9 cellular contexts compared by ENCODE assay signal in the genomic region with DNA sequence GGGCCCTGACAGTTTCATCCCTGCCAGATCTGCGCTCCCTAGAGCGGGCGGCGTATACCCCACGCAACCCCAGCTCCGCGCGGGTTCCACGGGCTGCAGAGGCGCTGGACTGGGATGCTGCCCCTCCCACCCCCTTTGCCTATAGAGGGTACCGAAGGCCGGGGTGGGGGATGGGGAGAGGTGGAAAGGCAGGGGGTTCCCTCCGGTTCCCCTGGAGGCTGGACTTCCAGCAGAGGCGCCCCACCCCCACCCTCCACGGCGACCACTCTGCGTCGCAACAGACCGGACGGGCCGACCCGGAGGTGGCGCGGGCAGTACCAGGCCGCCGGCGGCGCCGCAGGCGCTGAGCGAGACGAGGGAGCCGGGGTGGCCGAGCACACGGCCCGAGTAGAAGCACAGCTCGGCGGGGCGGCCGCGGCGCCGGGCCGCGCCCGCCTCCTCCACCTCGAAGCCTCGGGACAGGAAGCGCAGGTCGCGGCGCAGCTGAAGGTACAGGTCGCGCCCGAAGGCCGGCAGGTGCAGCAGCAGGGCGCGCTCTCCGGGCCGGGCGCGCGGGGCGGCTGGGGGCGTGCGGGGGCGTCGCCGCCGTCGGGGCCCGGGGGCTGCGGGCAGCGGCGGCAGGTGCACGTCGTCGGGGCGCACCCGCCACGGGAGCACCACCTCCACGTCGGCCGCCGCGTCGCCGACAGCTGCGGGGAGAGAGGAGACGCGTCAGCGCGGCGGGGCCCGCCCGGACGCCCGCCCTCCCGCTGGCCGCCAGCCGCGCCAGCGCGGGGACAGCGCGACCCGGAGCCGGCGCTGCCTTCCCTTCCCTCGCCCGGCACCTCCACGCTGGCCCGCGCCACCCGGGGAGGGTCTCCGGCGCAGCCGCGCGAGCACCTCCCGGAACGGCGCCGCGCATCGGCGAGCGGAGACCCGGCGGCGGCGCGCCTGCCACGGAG. TPM values are rescaled to one million over a fixed set of nuclear protein-coding genes. Genes with fewer than 3 reads are reported as not detected.
DNase-seq lines count a peak whose midpoint lies in the region; ATAC-seq, FAIRE-seq and TF ChIP-seq lines count a peak whose summit lies in the region.
"Had no signal": no experiment of that assay in that cellular context is flagged by ENCODE, and none has a peak within 500 bp of the region (broad histone marks: within the 10 kb centered on the region; RNA-seq: fewer than 3 reads in every experiment).

No MANE protein-coding gene starts in this region.

- no peak for FAIRE-seq in H54 (lab: Jason Lieb, UNC)
- FAIRE-seq: A204.1 had no signal

- DNase-seq in NCI-H1417 (lab: John Stamatoyannopoulos, UW) (peak in 2 of 3 experiments; percentile 68 to 74), NCI-H1417 treated with DMSO at 0.1 percent for 48 hours (lab: John Stamatoyannopoulos, UW) (no peak), NT2/D1 (ENCODE audit: low read depth, low spot score) (no peak), naive B cell (no peak), NCI-H226 (no peak), H54 (ENCODE audit: insufficient read length, low spot score) (no peak)

- peak overlapping the region; percentile 68 for H3K4me3 ChIP-seq in NT2/D1 (ENCODE audit: insufficient read length, low read depth)

- H3K4me1 Mint-ChIP-seq in dendritic cell treated with granulocyte-macrophage colony-stimulating factor and Interleukin-4, amounts not matched to agents 40 ng/mL and 50 ng/mL, for 4 days (ENCODE audit: low read depth), result peaks cover 15% of the 10 kb centered on the region
- peaks cover 0 to 10% (median 6%) of the 10 kb centered on the region in 3 donors for H3K4me1 Mint-ChIP-seq in naive B cell

- H3K27me3 Mint-ChIP-seq in dendritic cell treated with granulocyte-macrophage colony-stimulating factor and Interleukin-4, amounts not matched to agents 40 ng/mL and 50 ng/mL, for 4 days, result peaks cover 71% of the 10 kb centered on the region
- peaks cover 47 to 61% (median 48%) of the 10 kb centered on the region in 3 donors for H3K27me3 Mint-ChIP-seq in naive B cell

- H3K27me3 ChIP-seq in NT2/D1 (ENCODE audit: insufficient read depth, insufficient read length), result peaks cover 33% of the 10 kb centered on the region

- ATAC-seq in naive B cell (ENCODE audit: low read depth in 2 of 2) (no peak), HG03571 (IDR thresholded peaks at IDR 0.05; ENCODE audit: unreplicated experiment) (no peak)

- peak overlapping the region; percentile 62 for H3K4me3 Mint-ChIP-seq in dendritic cell treated with granulocyte-macrophage colony-stimulating factor and Interleukin-4, amounts not matched to agents 40 ng/mL and 50 ng/mL, for 4 days
- H3K4me3 Mint-ChIP-seq in naive B cell, result peak overlapping the region; percentile 55 to 81 (median 70)

- intact Hi-C loops in dendritic cell treated with granulocyte-macrophage colony-stimulating factor and Interleukin-4, amounts not matched to agents 40 ng/mL and 50 ng/mL, for 4 days (cut with micrococcal nuclease), result no loop called here

- no peaks in the 10 kb centered on the region for H3K36me3 ChIP-seq in NT2/D1 (ENCODE audit: insufficient read depth, insufficient read length, low read length)

- TF ChIP-seq POLR2A in H54 (IDR thresholded peaks at IDR 0.05; ENCODE audit: low read depth, low read length), result no peak

- H3K4me1 ChIP-seq in NT2/D1 (ENCODE audit: insufficient read depth, insufficient read length), result peaks cover 4% of the 10 kb centered on the region

- H3K36me3 Mint-ChIP-seq in dendritic cell treated with granulocyte-macrophage colony-stimulating factor and Interleukin-4, amounts not matched to agents 40 ng/mL and 50 ng/mL, for 4 days (ENCODE audit: low read depth), result no peaks in the 10 kb centered on the region
- H3K36me3 Mint-ChIP-seq in naive B cell, result no peaks in the 10 kb centered on the region

- no peaks in the 10 kb centered on the region for H3K9me3 Mint-ChIP-seq in dendritic cell treated with granulocyte-macrophage colony-stimulating factor and Interleukin-4, amounts not matched to agents 40 ng/mL and 50 ng/mL, for 4 days
- H3K9me3 Mint-ChIP-seq in naive B cell, result peaks cover 0 to 6% (median under 1%) of the 10 kb centered on the region in 7 donors

- no peaks in the 10 kb centered on the region for H3K9me3 ChIP-seq in NT2/D1 (ENCODE audit: insufficient read depth, low read length)

- no peak overlapping the region for H3K27ac Mint-ChIP-seq in dendritic cell treated with granulocyte-macrophage colony-stimulating factor and Interleukin-4, amounts not matched to agents 40 ng/mL and 50 ng/mL, for 4 days
- no peak overlapping the region for H3K27ac Mint-ChIP-seq in naive B cell

- H3K9ac ChIP-seq in NT2/D1 (ENCODE audit: insufficient read length, low read depth), result peak overlapping the region; percentile 57

RNA-seq across cellular contexts. Expression of gene ADAMTS17, which starts 0.8 kb away (rescaled TPM):
- polyA plus RNA-seq in naive B cell (ENCODE audit: low read depth in 6 of 6), result not detected

Comparison
In these comparisons a context has a peak if more than half of its experiments do, and no peak if none do; other contexts are left out.
1. DNase-seq: peak in NCI-H1417 (2 of 3); none in NCI-H1417 treated with DMSO at 0.1 percent for 48 hours (single experiment), NT2/D1 (single experiment), naive B cell (single experiment), NCI-H226 (single experiment) and H54 (single experiment).